Comparison of ENCODE assay signal across 8 cellular contexts in the genomic region with DNA sequence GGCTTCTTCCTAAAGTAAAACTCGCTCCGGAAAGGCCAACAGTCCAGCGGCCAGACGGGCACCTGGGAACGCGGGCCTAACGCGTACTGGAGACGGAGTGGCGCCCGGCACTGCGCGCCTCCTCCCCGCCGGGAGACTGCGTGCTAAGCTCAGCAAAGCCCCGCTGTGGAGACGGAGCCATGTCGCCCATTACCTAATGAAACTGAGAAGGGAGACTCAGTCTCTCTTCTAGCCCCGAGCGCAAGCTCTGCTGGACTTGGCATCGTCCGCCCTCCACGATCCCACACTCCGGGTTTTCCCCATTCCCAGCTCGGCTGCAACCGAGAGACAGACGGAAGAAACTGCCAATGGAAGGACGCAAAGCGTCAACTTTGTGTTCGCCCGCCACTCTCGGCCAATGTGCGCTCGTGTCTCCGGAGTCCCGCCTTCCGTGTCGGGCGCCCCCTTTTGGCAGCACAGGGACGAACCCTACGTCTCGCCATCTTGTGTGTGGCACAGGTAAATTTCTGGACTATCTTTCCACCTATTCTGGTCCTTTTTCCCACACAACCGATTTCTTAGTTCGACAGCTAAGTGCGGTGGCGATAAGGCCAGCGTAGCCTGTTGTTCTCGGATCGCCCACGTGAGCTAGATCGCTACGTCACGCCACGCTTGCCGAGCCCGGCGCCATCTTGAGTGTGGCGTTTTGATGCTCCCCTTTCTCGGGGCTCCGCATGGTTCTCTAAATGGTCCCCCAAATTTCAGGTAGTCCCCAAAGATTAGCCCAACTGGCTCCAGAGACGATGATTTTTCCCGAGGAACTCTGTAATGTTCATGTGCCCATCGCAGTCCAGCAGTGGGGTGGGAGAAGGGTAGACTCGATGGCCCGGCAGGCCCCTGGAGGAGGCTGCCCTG. TPM values are rescaled to one million over a fixed set of nuclear protein-coding genes. Genes with fewer than 3 reads are reported as not detected.
DNase-seq lines count a peak whose midpoint lies in the region; ATAC-seq and TF ChIP-seq lines count a peak whose summit lies in the region.

No MANE protein-coding gene starts in this region.

- peaks cover 27% of the 10 kb centered on the region for H3F3A ChIP-seq in SU-DHL-6 (ENCODE audit: insufficient read depth)

- H3K4me1 ChIP-seq in adipocyte (ENCODE audit: control insufficient read depth, insufficient read depth, low read length) = peaks cover 21% of the 10 kb centered on the region
- H3K4me1 ChIP-seq in upper lobe of left lung = peaks cover 20 to 49% (median 26%) of the 10 kb centered on the region in 4 donors

- H3K27me3 ChIP-seq in SU-DHL-6 (ENCODE audit: low read length) (no peaks in the 10 kb centered on the region), adipocyte (replicated peaks; ENCODE audit: control insufficient read depth, insufficient read depth, low read length) (no peaks in the 10 kb centered on the region), upper lobe of left lung (no peaks in the 10 kb centered on the region)

- H3K9me3 ChIP-seq in SU-DHL-6 (ENCODE audit: insufficient read depth, low read length) (peaks cover 4% of the 10 kb centered on the region; the same call in 1 of the 2 replicates), adipocyte (ENCODE audit: control insufficient read depth, low read length) (no peaks in the 10 kb centered on the region), upper lobe of left lung (no peaks in the 10 kb centered on the region)

- DNase-seq in NCI-H1105 treated with DMSO at 0.1 percent for 48 hours (lab: John Stamatoyannopoulos, UW) (peak; percentile 95), adipocyte (ENCODE audit: low read depth) (peak; percentile 98), cardiac septum (ENCODE audit: low spot score) (peak; percentile 99), pons (ENCODE audit: low spot score) (peak; percentile 99), upper lobe of left lung (peak; percentile 94 to 98)

- TF ChIP-seq EP300 in upper lobe of left lung (IDR thresholded peaks at IDR 0.05) = peak in 1 of 4 donors; percentile 85

- H3K36me3 ChIP-seq in SU-DHL-6 (ENCODE audit: low read length) (peaks cover 32% of the 10 kb centered on the region), adipocyte (ENCODE audit: control insufficient read depth, insufficient read depth, low read length, severe bottlenecking) (peaks cover 7% of the 10 kb centered on the region), upper lobe of left lung (peaks cover 0 to 5% (median 3%) of the 10 kb centered on the region in 4 donors)

- peak; percentile 97 for TF ChIP-seq CTCF in GM12872 (IDR thresholded peaks at IDR 0.05; ENCODE audit: insufficient read depth, low read depth, low read length)
- peak; percentile 85 for TF ChIP-seq CTCF in SU-DHL-6 (IDR thresholded peaks at IDR 0.05; ENCODE audit: insufficient read depth, low read length, poor library complexity, severe bottlenecking)
- TF ChIP-seq CTCF in upper lobe of left lung (IDR thresholded peaks at IDR 0.05) = peak; percentile 71 to 96 (median 92)

- no peaks in the 10 kb centered on the region for H3K9me2 ChIP-seq in SU-DHL-6 (replicated peaks; ENCODE audit: insufficient read depth, low read length)

- peak overlapping the region; percentile 83 for H2AFZ ChIP-seq in SU-DHL-6 (ENCODE audit: low read depth, low read length, severe bottlenecking)

- peak overlapping the region; percentile 67 for H3K4me3 ChIP-seq in SU-DHL-6 (ENCODE audit: insufficient read depth, low read length, poor library complexity, severe bottlenecking)
- peak overlapping the region; percentile 92 for H3K4me3 ChIP-seq in adipocyte (ENCODE audit: low read length)
- peak overlapping the region; percentile 41 to 98 (median 78) for H3K4me3 ChIP-seq in upper lobe of left lung

- peak overlapping the region; percentile 75 for H3K27ac ChIP-seq in SU-DHL-6 (ENCODE audit: low read depth, low read length)
- H3K27ac ChIP-seq in upper lobe of left lung = peak overlapping the region; percentile 100

- H3K9ac ChIP-seq in SU-DHL-6 (ENCODE audit: low read length) (peak overlapping the region; percentile 82), adipocyte (ENCODE audit: low read length) (peak overlapping the region; percentile 98)

- H4K20me1 ChIP-seq in SU-DHL-6 (ENCODE audit: low read depth, low read length) = peaks cover 10% of the 10 kb centered on the region; the same call in 1 of the 2 replicates

- peaks cover 38% of the 10 kb centered on the region for H3K79me2 ChIP-seq in SU-DHL-6 (ENCODE audit: insufficient read depth, low read length)

- peak overlapping the region; percentile 62 for H3K4me2 ChIP-seq in SU-DHL-6 (ENCODE audit: low read depth, low read length, poor library complexity, severe bottlenecking)

- intact Hi-C loops in cardiac septum (cut with DNase I) = loop anchor here (1.0 to 5.0 kb wide), 2 partner anchors 45 to 75 kb away; partner anchors contain the start of gene PDE6D

- 1% methylated on average over 57 to 58 of the region's 66 CpGs for WGBS in upper lobe of left lung, 2 donors

- peak; percentile 77 to 91 (median 82) for TF ChIP-seq POLR2A in upper lobe of left lung (IDR thresholded peaks at IDR 0.05)

- ATAC-seq in HG02678 (IDR thresholded peaks at IDR 0.05; ENCODE audit: unreplicated experiment) (peak; percentile 39), upper lobe of left lung (ENCODE audit: low FRiP score in 2 of 2) (peak; percentile 81 to 91)

RNA-seq across cellular contexts. Expression of gene PTMA, which starts 1.3 kb away (rescaled TPM):
- 256 TPM for total RNA-seq in cardiac septum
- 100 to 1,000 TPM; 344 to 896 (median 663) TPM for total RNA-seq in upper lobe of left lung

Comparison
In these comparisons a context has a peak if more than half of its experiments do, and no peak if none do; other contexts are left out.
1. Peak in every context shown above with its lines: DNase-seq, ATAC-seq, H3K4me3 ChIP-seq and H3K27ac ChIP-seq.